ENCODE assay signal across 1 cellular context in the genomic region with DNA sequence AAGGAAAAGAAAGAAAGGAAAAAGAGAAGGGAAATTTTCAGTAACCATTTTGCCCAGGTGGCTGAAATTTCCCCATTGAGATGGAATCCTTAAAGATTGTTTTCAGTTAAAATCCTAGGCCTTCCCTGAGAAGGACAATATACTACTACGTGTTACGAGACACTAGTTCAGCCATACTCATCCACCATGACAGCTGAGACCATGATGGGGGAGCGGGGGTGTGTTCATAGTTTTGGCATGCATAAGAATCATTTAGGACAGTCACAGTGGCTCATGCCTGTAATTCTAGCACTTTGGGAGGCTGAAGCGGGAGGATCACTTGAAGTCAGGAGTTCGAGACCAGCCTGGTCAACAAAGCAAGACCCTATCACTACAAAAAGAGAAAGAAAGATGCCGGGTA.
TF ChIP-seq lines count a peak whose summit lies in the region.

No MANE protein-coding gene starts in this region.

TF ChIP-seq in IMR-90, 13 proteins besides CTCF, POLR2A, EP300 and RAD21 (continued from another document):
- TF ChIP-seq RFX5 (IDR thresholded peaks at IDR 0.05; ENCODE audit: low read depth, low read length) (no peak), SMC3 (IDR thresholded peaks at IDR 0.05; ENCODE audit: low read depth, low read length) (no peak), CEBPB (IDR thresholded peaks at IDR 0.05; ENCODE audit: low read depth, low read length) (no peak), RCOR1 (IDR thresholded peaks at IDR 0.05; ENCODE audit: insufficient replicate concordance, low read length) (no peak), MAFK (IDR thresholded peaks at IDR 0.05; ENCODE audit: low read depth, low read length) (no peak), NFE2L2 (IDR thresholded peaks at IDR 0.05; ENCODE audit: low read depth, low read length) (no peak), CHD1 (IDR thresholded peaks at IDR 0.05; ENCODE audit: low read depth, low read length) (no peak)
- TF ChIP-seq, protein P1, sequence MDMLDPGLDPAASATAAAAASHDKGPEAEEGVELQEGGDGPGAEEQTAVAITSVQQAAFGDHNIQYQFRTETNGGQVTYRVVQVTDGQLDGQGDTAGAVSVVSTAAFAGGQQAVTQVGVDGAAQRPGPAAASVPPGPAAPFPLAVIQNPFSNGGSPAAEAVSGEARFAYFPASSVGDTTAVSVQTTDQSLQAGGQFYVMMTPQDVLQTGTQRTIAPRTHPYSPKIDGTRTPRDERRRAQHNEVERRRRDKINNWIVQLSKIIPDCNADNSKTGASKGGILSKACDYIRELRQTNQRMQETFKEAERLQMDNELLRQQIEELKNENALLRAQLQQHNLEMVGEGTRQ (IDR thresholded peaks at IDR 0.05; ENCODE audit: low read depth, low read length) = no peak
- TF ChIP-seq, protein P2, sequence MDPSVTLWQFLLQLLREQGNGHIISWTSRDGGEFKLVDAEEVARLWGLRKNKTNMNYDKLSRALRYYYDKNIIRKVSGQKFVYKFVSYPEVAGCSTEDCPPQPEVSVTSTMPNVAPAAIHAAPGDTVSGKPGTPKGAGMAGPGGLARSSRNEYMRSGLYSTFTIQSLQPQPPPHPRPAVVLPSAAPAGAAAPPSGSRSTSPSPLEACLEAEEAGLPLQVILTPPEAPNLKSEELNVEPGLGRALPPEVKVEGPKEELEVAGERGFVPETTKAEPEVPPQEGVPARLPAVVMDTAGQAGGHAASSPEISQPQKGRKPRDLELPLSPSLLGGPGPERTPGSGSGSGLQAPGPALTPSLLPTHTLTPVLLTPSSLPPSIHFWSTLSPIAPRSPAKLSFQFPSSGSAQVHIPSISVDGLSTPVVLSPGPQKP (IDR thresholded peaks at IDR 0.05; ENCODE audit: borderline replicate concordance, low read depth, low read length) = no peak
